15 cellular contexts compared by ENCODE assay signal in the genomic region with DNA sequence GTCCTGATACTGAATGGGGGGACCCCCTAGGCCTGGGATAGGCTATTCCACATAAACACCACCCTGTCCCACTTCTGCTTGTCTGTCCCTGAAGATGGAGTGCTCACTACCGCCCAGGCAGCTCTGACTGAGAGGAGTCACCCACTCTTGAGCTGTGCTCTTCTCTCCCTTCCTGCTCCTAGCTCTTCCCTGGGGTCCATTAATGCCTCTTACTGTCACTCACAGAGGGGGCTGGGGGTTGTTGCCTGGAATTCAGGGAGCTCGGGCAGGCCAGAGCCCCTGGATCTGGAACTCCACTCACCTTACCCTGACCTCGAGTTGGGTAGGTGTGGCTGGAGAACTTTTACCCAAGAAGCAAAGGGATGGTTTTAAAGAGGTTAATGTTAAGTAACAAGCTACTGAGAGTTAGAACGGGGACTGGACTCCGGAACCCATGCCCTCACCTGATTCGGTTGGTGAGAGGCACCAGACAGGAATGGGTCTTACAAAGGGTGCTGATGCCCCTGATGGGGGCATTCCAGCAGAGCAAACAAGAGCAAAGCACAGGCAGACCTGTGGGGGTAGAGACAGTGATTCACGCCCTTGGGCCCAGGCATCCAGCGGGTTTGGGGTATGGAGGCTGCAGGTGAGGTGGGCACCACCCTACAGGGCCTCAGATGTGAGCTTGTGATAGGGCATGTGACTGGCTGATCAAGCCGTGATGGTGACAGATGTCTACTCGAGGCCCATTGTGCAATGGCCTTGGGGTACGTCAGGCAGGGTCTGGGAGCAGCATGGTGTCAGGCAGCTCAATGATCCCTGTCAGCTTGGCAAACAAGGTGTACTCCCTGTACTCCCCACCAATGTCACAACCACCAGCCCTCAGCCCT. TPM values are rescaled to one million over a fixed set of nuclear protein-coding genes. Genes with fewer than 3 reads are reported as not detected.
DNase-seq lines count a peak whose midpoint lies in the region; ATAC-seq and TF ChIP-seq lines count a peak whose summit lies in the region.
"Had no signal": no experiment of that assay in that cellular context is flagged by ENCODE, and none has a peak within 500 bp of the region (broad histone marks: within the 10 kb centered on the region; RNA-seq: fewer than 3 reads in every experiment).

No MANE protein-coding gene starts in this region.

- no peaks in the 10 kb centered on the region for H3K27me3 ChIP-seq in left ventricle myocardium inferior (ENCODE audit: low read depth)
- no peaks in the 10 kb centered on the region for H3K27me3 ChIP-seq in lower lobe of right lung (ENCODE audit: low read depth)
- H3K27me3 ChIP-seq in stomach = no peaks in the 10 kb centered on the region

- no peak overlapping the region for H3K4me3 ChIP-seq in left ventricle myocardium inferior
- H3K4me3 ChIP-seq in lower lobe of right lung = no peak overlapping the region
- no peak overlapping the region for H3K4me3 ChIP-seq in stomach

- H3K4me1 ChIP-seq in left ventricle myocardium inferior (peaks cover 66% of the 10 kb centered on the region), lower lobe of right lung (peaks cover 82% of the 10 kb centered on the region), stomach (peaks cover 60 to 98% (median 92%) of the 10 kb centered on the region in 4 donors)

- TF ChIP-seq POLR2A in stomach (IDR thresholded peaks at IDR 0.05) = no peak

- intact Hi-C loops in Right ventricle myocardium inferior (cut with DNase I) (no loop called here), left ventricle myocardium inferior (cut with micrococcal nuclease) (no loop called here), lower lobe of right lung (cut with DNase I) (no loop called here), stomach (cut with DNase I; ENCODE audit: low total_unique reads) (no loop called here)

- peaks cover 13% of the 10 kb centered on the region for H3K36me3 Mint-ChIP-seq in T-cell

- H3K27me3 Mint-ChIP-seq in T-cell = no peaks in the 10 kb centered on the region

- POLR2A ChIA-PET in T-cell (lab: Charles Lee) = no interaction called here

- no peak for TF ChIP-seq CTCF in left ventricle myocardium inferior (IDR thresholded peaks at IDR 0.05; ENCODE audit: borderline replicate concordance)
- TF ChIP-seq CTCF in lower lobe of right lung (IDR thresholded peaks at IDR 0.05) = no peak
- no peak for TF ChIP-seq CTCF in stomach (IDR thresholded peaks at IDR 0.05)

- peak overlapping the region in 1 of 3 donors; percentile 67 for H3K4me3 Mint-ChIP-seq in T-cell
- H3K4me3 Mint-ChIP-seq: nephron had no signal

- TF ChIP-seq EP300 in stomach (IDR thresholded peaks at IDR 0.05) = no peak

- CTCF ChIA-PET in T-cell (lab: Charles Lee) = no interaction called here

- peak overlapping the region; percentile 82 to 95 for H3K27ac Mint-ChIP-seq in T-cell
- H3K27ac Mint-ChIP-seq: nephron had no signal

- DNase-seq in Right ventricle myocardium inferior (ENCODE audit: missing footprints) = peak; percentile 25
- DNase-seq in left ventricle myocardium inferior = no peak
- no peak for DNase-seq in T-cell
- peak; percentile 33 for DNase-seq in lower lobe of right lung
- DNase-seq in stomach = no peak
- DNase-seq in activated CD4-positive, CD25-positive, alpha-beta regulatory T cell (lab: John Stamatoyannopoulos, UW) = no peak
- no peak for DNase-seq in NCI-H510A treated with DMSO at 0.1 percent for 48 hours (lab: John Stamatoyannopoulos, UW)
- DNase-seq: activated CD8-positive, alpha-beta memory T cell treated with anti-CD3 and anti-CD28 coated beads for 24 hours; central memory CD4-positive, alpha-beta T cell; DMS153; NCI-H146; retina; SHP77 treated with DMSO at 0.1 percent for 48 hours had no signal

- H3K4me1 Mint-ChIP-seq in T-cell = peaks cover 75 to 90% (median 84%) of the 10 kb centered on the region in 3 donors

- H3K9me3 ChIP-seq in left ventricle myocardium inferior (replicated peaks) (no peaks in the 10 kb centered on the region), lower lobe of right lung (no peaks in the 10 kb centered on the region), stomach (no peaks in the 10 kb centered on the region)

- H3K27ac ChIP-seq in left ventricle myocardium inferior (replicated peaks) = no peak overlapping the region
- no peak overlapping the region for H3K27ac ChIP-seq in lower lobe of right lung
- peak overlapping the region in 3 of 5 donors; percentile 66 to 85 (median 69) for H3K27ac ChIP-seq in stomach

- H3K36me3 ChIP-seq in left ventricle myocardium inferior (no peaks in the 10 kb centered on the region), lower lobe of right lung (peaks cover 7% of the 10 kb centered on the region), stomach (peaks cover 7 to 30% (median 15%) of the 10 kb centered on the region in 4 donors)

- WGBS in stomach, 5 donors = 79 to 89% (median 84%) methylated on average over 11 of the region's 11 CpGs

- no peak for ATAC-seq in Right ventricle myocardium inferior
- no peak for ATAC-seq in T-cell (replicated peaks in 1 of 4)
- ATAC-seq in lower lobe of right lung = no peak
- no peak for ATAC-seq in GM19035 (IDR thresholded peaks at IDR 0.05; ENCODE audit: unreplicated experiment)

- H3K9me3 Mint-ChIP-seq in T-cell = no peaks in the 10 kb centered on the region
- H3K9me3 Mint-ChIP-seq: nephron had no signal

RNA-seq across cellular contexts. Expression of a gene that starts 5.4 kb away (rescaled TPM):
- total RNA-seq in Right ventricle myocardium inferior (14.5 TPM), left ventricle myocardium inferior (12.6 TPM), T-cell (100 to 1,000 TPM; 141 to 206 (median 182) TPM), lower lobe of right lung (97.0 TPM), stomach (100 to 1,000 TPM in 4 of 5 donors, 10 to 100 TPM in 1; 50.9 to 653 (median 247) TPM)
- 100 to 1,000 TPM in 1 of 3 donors, 10 to 100 TPM in 2; 35.0 to 193 (median 49.2) TPM for polyA plus RNA-seq in stomach

RNA-seq across cellular contexts. Expression of a gene that starts 8.3 kb away (rescaled TPM):
- total RNA-seq in Right ventricle myocardium inferior (26.3 TPM), left ventricle myocardium inferior (31.0 TPM), T-cell (10 to 100 TPM; 66.5 to 78.4 (median 72.8) TPM), lower lobe of right lung (42.9 TPM), stomach (10 to 100 TPM in 4 of 5 donors, 1 to 10 TPM in 1; 2.9 to 55.3 (median 38.4) TPM)
- polyA plus RNA-seq in stomach = 10 to 100 TPM; 84.2 to 88.7 (median 84.5) TPM

Comparison
In these comparisons a context has a peak if more than half of its experiments do, and no peak if none do; other contexts are left out.
1. DNase-seq: peak in Right ventricle myocardium inferior (single experiment) and lower lobe of right lung (single experiment); none in left ventricle myocardium inferior (single experiment), T-cell (0 of 34), stomach (single experiment), activated CD4-positive, CD25-positive, alpha-beta regulatory T cell (0 of 4) and NCI-H510A treated with DMSO at 0.1 percent for 48 hours (single experiment).
2. H3K27ac ChIP-seq: peak in stomach (3 of 5); none in left ventricle myocardium inferior (single experiment) and lower lobe of right lung (single experiment).